In genomic region chr12:49925433-49926194, GRCh38 we compare ENCODE assay signal across 20 cellular contexts. TPM values are rescaled to one million over a fixed set of nuclear protein-coding genes. Genes with fewer than 3 reads are reported as not detected.
A peak's percentile ranks its signal among the peaks of the same experiment; 100 is the strongest.
DNase-seq lines count a peak whose midpoint lies in the region; ATAC-seq and TF ChIP-seq lines count a peak whose summit lies in the region.
"Had no signal": no experiment of that assay in that cellular context is flagged by ENCODE, and none has a peak within 500 bp of the region (broad histone marks: within the 10 kb centered on the region; RNA-seq: fewer than 3 reads in every experiment).

No MANE protein-coding gene starts in this region.

- no peak overlapping the region for H3K27ac ChIP-seq in upper lobe of right lung

- H3K4me3 ChIP-seq in upper lobe of right lung: no peak overlapping the region
- H3K4me3 ChIP-seq: HAP-1 had no signal

- H3K27me3 ChIP-seq in upper lobe of right lung: no peaks in the 10 kb centered on the region

- peaks cover 4% of the 10 kb centered on the region for H3K4me1 Mint-ChIP-seq in activated T-cell treated with anti-CD3 and anti-CD28 coated beads, Interleukin-2, amount 50 U/mL, for 24 hours (ENCODE audit: low read depth)
- no peaks in the 10 kb centered on the region for H3K4me1 Mint-ChIP-seq in activated T-cell treated with anti-CD3 and anti-CD28 coated beads, Interleukin-2, amount 50 U/mL, for 4 hours (ENCODE audit: low read depth)

- H3K4me1 ChIP-seq in upper lobe of right lung: no peaks in the 10 kb centered on the region
- H3K4me1 ChIP-seq: HAP-1 had no signal

- TF ChIP-seq CTCF in upper lobe of right lung (IDR thresholded peaks at IDR 0.05): no peak

- DNase-seq in activated T-cell treated with anti-CD3 and anti-CD28 coated beads, Interleukin-2, amount 50 U/mL, for 24 hours: peak; percentile 5
- DNase-seq in activated T-cell treated with anti-CD3 and anti-CD28 coated beads, Interleukin-2, amount 50 U/mL, for 4 hours: no peak
- DNase-seq in amniotic epithelial cell (ENCODE audit: low read depth) (peak; percentile 29), left kidney (ENCODE audit: low read depth, low spot score) (peak; percentile 44), upper lobe of right lung (peak; percentile 32), NAMALWA (ENCODE audit: low spot score) (no peak), HT-29 (ENCODE audit: low spot score) (no peak), GDM1 (lab: John Stamatoyannopoulos, UW) (no peak)
- DNase-seq: C1 segment of cervical spinal cord, COR-L47, DMS153, EL, KG1, NCI-H1417 treated with DMSO at 0.1 percent for 48 hours, NCI-H2081 treated with DMSO at 0.1 percent for 48 hours, NCI-H2227 treated with DMSO at 0.1 percent for 48 hours, NCI-H524 treated with DMSO at 0.1 percent for 48 hours, SK-N-SH had no signal

- no peak for ATAC-seq in activated T-cell treated with anti-CD3 and anti-CD28 coated beads, Interleukin-2, amount 50 U/mL, for 4 hours
- peak; percentile 63 for ATAC-seq in upper lobe of right lung

- no peak overlapping the region for H3K4me3 Mint-ChIP-seq in activated T-cell treated with anti-CD3 and anti-CD28 coated beads, Interleukin-2, amount 50 U/mL, for 24 hours
- H3K4me3 Mint-ChIP-seq in activated T-cell treated with anti-CD3 and anti-CD28 coated beads, Interleukin-2, amount 50 U/mL, for 4 hours: no peak overlapping the region

- H3K36me3 ChIP-seq in upper lobe of right lung: no peaks in the 10 kb centered on the region
- H3K36me3 ChIP-seq: HAP-1 had no signal

- no peak overlapping the region for H3K27ac Mint-ChIP-seq in activated T-cell treated with anti-CD3 and anti-CD28 coated beads, Interleukin-2, amount 50 U/mL, for 24 hours

- H3K9me3 ChIP-seq in upper lobe of right lung: no peaks in the 10 kb centered on the region
- H3K9me3 ChIP-seq: HAP-1, SK-N-SH had no signal

- no peaks in the 10 kb centered on the region for H3K36me3 Mint-ChIP-seq in activated T-cell treated with anti-CD3 and anti-CD28 coated beads, Interleukin-2, amount 50 U/mL, for 24 hours (ENCODE audit: low read depth)
- no peaks in the 10 kb centered on the region for H3K36me3 Mint-ChIP-seq in activated T-cell treated with anti-CD3 and anti-CD28 coated beads, Interleukin-2, amount 50 U/mL, for 4 hours (ENCODE audit: insufficient read depth)

- intact Hi-C loops in upper lobe of right lung (cut with DNase I): no loop called here

- no peaks in the 10 kb centered on the region for H3K9me3 Mint-ChIP-seq in activated T-cell treated with anti-CD3 and anti-CD28 coated beads, Interleukin-2, amount 50 U/mL, for 24 hours
- no peaks in the 10 kb centered on the region for H3K9me3 Mint-ChIP-seq in activated T-cell treated with anti-CD3 and anti-CD28 coated beads, Interleukin-2, amount 50 U/mL, for 4 hours

- no peaks in the 10 kb centered on the region for H3K27me3 Mint-ChIP-seq in activated T-cell treated with anti-CD3 and anti-CD28 coated beads, Interleukin-2, amount 50 U/mL, for 24 hours
- H3K27me3 Mint-ChIP-seq in activated T-cell treated with anti-CD3 and anti-CD28 coated beads, Interleukin-2, amount 50 U/mL, for 4 hours (ENCODE audit: low read depth): peaks cover 6% of the 10 kb centered on the region

RNA-seq across cellular contexts. Expression of gene FAIM2, which starts 21.9 kb away (rescaled TPM):
- total RNA-seq in activated T-cell treated with anti-CD3 and anti-CD28 coated beads, Interleukin-2, amount 50 U/mL, for 4 hours: under 1 TPM in 2 of 3 donors, not detected in 1; 0.16 to 0.54 TPM
- 1.2 TPM for total RNA-seq in upper lobe of right lung
- total RNA-seq in HT-29 (2014; rRNA removed; shearing (Covaris generic)): 0.58 and 0.63 TPM in 2 replicates

RNA-seq across cellular contexts. Expression of gene AQP2, which starts 24.9 kb away (rescaled TPM):
- total RNA-seq in activated T-cell treated with anti-CD3 and anti-CD28 coated beads, Interleukin-2, amount 50 U/mL, for 4 hours: not detected
- total RNA-seq in upper lobe of right lung: not detected
- 0.10 and 0.21 TPM in 2 replicates for total RNA-seq in HT-29 (2014; rRNA removed; shearing (Covaris generic))
- total RNA-seq: M059J had no signal

RNA-seq across cellular contexts. Expression of gene AQP5, which starts 36.1 kb away (rescaled TPM):
- total RNA-seq in activated T-cell treated with anti-CD3 and anti-CD28 coated beads, Interleukin-2, amount 50 U/mL, for 4 hours: not detected
- 14.3 TPM for total RNA-seq in upper lobe of right lung
- 109 and 110 TPM in 2 replicates for total RNA-seq in HT-29 (2014; rRNA removed; shearing (Covaris generic))

RNA-seq across cellular contexts. Expression of gene AQP6, which starts 47.1 kb away (rescaled TPM):
- not detected for total RNA-seq in activated T-cell treated with anti-CD3 and anti-CD28 coated beads, Interleukin-2, amount 50 U/mL, for 4 hours
- 0.35 TPM for total RNA-seq in upper lobe of right lung
- 1.8 and 2.0 TPM in 2 replicates for total RNA-seq in HT-29 (2014; rRNA removed; shearing (Covaris generic))
- total RNA-seq: M059J had no signal

Comparison
In these comparisons a context has a peak if more than half of its experiments do, and no peak if none do; other contexts are left out.
1. DNase-seq: peak in activated T-cell treated with anti-CD3 and anti-CD28 coated beads, Interleukin-2, amount 50 U/mL, for 24 hours (single experiment), amniotic epithelial cell (single experiment), left kidney (single experiment) and upper lobe of right lung (single experiment); none in activated T-cell treated with anti-CD3 and anti-CD28 coated beads, Interleukin-2, amount 50 U/mL, for 4 hours (single experiment), NAMALWA (single experiment), HT-29 (single experiment) and GDM1 (single experiment).
2. RNA of gene AQP5, which starts 36.1 kb away (total RNA-seq): 109 to 110 TPM in HT-29 and 14.3 TPM in upper lobe of right lung (single experiment); not detected in activated T-cell treated with anti-CD3 and anti-CD28 coated beads, Interleukin-2, amount 50 U/mL, for 4 hours; every median in the first group is over 10 times any median in the second.